8 cellular contexts compared by ENCODE assay signal in the genomic region with DNA sequence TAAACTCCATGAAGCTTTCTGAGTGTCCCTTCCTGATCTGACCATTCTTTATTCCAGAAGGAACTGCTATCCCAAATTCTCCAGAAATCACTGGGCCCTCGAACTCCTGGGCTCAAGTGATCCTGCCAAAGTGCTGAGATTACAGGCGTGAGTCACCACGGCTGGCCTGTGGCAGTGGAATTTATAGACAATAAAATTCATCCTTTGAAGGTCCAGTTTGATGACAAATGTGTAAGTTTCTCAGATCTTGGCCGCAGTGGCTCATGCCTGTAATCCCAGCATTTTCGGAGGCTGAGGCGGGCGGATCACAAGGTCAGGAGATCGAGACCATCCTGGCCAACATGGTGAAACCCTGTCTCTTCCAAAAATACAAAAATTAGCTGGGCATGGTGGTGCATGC.
DNase-seq lines count a peak whose midpoint lies in the region; ATAC-seq and TF ChIP-seq lines count a peak whose summit lies in the region.
"Not testable (repeated sequence)": the region's sequence is repeated elsewhere in the genome, so short reads cannot be mapped to it uniquely, and the experiment has no call there.

No MANE protein-coding gene starts in this region.

- H3K4me3 Mint-ChIP-seq in natural killer cell, result not testable (repeated sequence)

- H3K9me3 ChIP-seq in adrenal gland (replicated peaks in 1 of 3); stomach smooth muscle (ENCODE audit: control insufficient read depth in 2 of 2, low read length in 2 of 2): not testable (repeated sequence)
- peaks cover 15% of the 10 kb centered on the region for H3K9me3 ChIP-seq in left ventricle myocardium inferior (replicated peaks)

- peaks cover 53 to 60% of the 10 kb centered on the region in 2 donors for H3K4me1 Mint-ChIP-seq in natural killer cell

- WGBS in adrenal gland, 4 donors, result 12 to 46% (median 30%) methylated on average over 8 of the region's 8 CpGs

- H3K4me1 ChIP-seq in adrenal gland (replicated peaks in 1 of 2), result not testable (repeated sequence)
- H3K4me1 ChIP-seq in left ventricle myocardium inferior, result peaks cover 54% of the 10 kb centered on the region
- H3K4me1 ChIP-seq in stomach smooth muscle (ENCODE audit: control insufficient read depth, insufficient read depth, low read length), result peaks cover 35% of the 10 kb centered on the region

- intact Hi-C loops in adrenal gland (cut with DNase I); left ventricle myocardium inferior (cut with micrococcal nuclease); natural killer cell (cut with micrococcal nuclease): not testable (repeated sequence)

- not testable (repeated sequence) for H3K9me3 Mint-ChIP-seq in natural killer cell

- H3K27ac ChIP-seq in adrenal gland (peak overlapping the region in 2 of 5 donors; percentile 8 to 51), left ventricle myocardium inferior (replicated peaks) (peak overlapping the region; percentile 70), stomach smooth muscle (ENCODE audit: low read length) (peak overlapping the region; percentile 24)

- not testable (repeated sequence) for H3K9ac ChIP-seq in stomach smooth muscle (ENCODE audit: low read length in 2 of 2)

- not testable (repeated sequence) for TF ChIP-seq CTCF in adrenal gland (IDR thresholded peaks at IDR 0.05); left ventricle myocardium inferior (IDR thresholded peaks at IDR 0.05; ENCODE audit: borderline replicate concordance); natural killer cell (IDR thresholded peaks at IDR 0.05)

- H3K27ac Mint-ChIP-seq in natural killer cell, result peak overlapping the region; percentile 69 to 78

- ATAC-seq in natural killer cell, result not testable (repeated sequence)

- TF ChIP-seq POLR2A in adrenal gland (IDR thresholded peaks at IDR 0.05), result not testable (repeated sequence)

- H3K36me3 ChIP-seq in adrenal gland (replicated peaks in 1 of 2); left ventricle myocardium inferior; stomach smooth muscle (ENCODE audit: control insufficient read depth in 2 of 2, insufficient read depth in 2 of 2, low read length in 2 of 2): not testable (repeated sequence)

- not testable (repeated sequence) for H3K27me3 ChIP-seq in adrenal gland; left ventricle myocardium inferior (ENCODE audit: low read depth); stomach smooth muscle (ENCODE audit: control insufficient read depth in 1 of 2, insufficient read depth in 2 of 2, low read length in 2 of 2)

- H3K4me3 ChIP-seq in adrenal gland; left ventricle myocardium inferior; stomach smooth muscle (ENCODE audit: low read length in 2 of 2): not testable (repeated sequence)

- not testable (repeated sequence) for H3K27me3 Mint-ChIP-seq in natural killer cell (ENCODE audit: low read depth in 2 of 2)

- H3K36me3 Mint-ChIP-seq in natural killer cell, result not testable (repeated sequence)

- DNase-seq in AG08395 (ENCODE audit: low spot score) (peak; percentile 77), GM04503 (ENCODE audit: low read depth) (peak; percentile 81), LoVo (ENCODE audit: low spot score) (peak; percentile 79), adrenal gland (peak in 6 of 7 donors; percentile 60 to 84 (median 64)), fibroblast of gingiva (ENCODE audit: low read depth) (peak; percentile 18)
- not testable (repeated sequence) for DNase-seq in left ventricle myocardium inferior, natural killer cell
